In genomic region chr2:81852651-81853050, GRCh38 we compare ENCODE assay signal across 34 cellular contexts.
"Had no signal": no experiment of that assay in that cellular context is flagged by ENCODE, and none has a peak within 500 bp of the region (broad histone marks: within the 10 kb centered on the region; RNA-seq: fewer than 3 reads in every experiment).

No MANE protein-coding gene starts in this region.

- H3K27ac ChIP-seq: KMS-11 had no signal

- H3K27me3 ChIP-seq: MG63 had no signal

- H3K36me3 ChIP-seq: MG63 had no signal

- H3K9ac ChIP-seq: KMS-11 had no signal

- H3K9me3 ChIP-seq: MG63 had no signal

- H3K4me2 ChIP-seq: KMS-11 had no signal

- H3K4me3 ChIP-seq: MG63 had no signal

- DNase-seq: Karpas-422, Kasumi-1, MG63, MM.1S, MV-4-11, NCI-H1048, NCI-H1092, NCI-H1092 treated with DMSO at 0.1 percent for 48 hours, NCI-H1105, NCI-H1105 treated with DMSO at 0.1 percent for 48 hours, NCI-H1417, NCI-H1417 treated with DMSO at 0.1 percent for 48 hours, NCI-H1436, NCI-H1436 treated with DMSO at 0.1 percent for 48 hours, NCI-H146, NCI-H1694, NCI-H1694 treated with DMSO at 0.1 percent for 48 hours, NCI-H187, NCI-H187 treated with DMSO at 0.1 percent for 48 hours, NCI-H1930, NCI-H2029, NCI-H2029 treated with DMSO at 0.1 percent for 48 hours, NCI-H2081, NCI-H2081 treated with DMSO at 0.1 percent for 48 hours, NCI-H2107, NCI-H2171, NCI-H2171 treated with DMSO at 0.1 percent for 48 hours, NCI-H2227 treated with DMSO at 0.1 percent for 48 hours, NCI-H226, NCI-H345, NCI-H446, NCI-H446 treated with DMSO at 0.1 percent for 48 hours, NCI-H510A had no signal
